ENCODE assay signal across 2 cellular contexts in the genomic region with DNA sequence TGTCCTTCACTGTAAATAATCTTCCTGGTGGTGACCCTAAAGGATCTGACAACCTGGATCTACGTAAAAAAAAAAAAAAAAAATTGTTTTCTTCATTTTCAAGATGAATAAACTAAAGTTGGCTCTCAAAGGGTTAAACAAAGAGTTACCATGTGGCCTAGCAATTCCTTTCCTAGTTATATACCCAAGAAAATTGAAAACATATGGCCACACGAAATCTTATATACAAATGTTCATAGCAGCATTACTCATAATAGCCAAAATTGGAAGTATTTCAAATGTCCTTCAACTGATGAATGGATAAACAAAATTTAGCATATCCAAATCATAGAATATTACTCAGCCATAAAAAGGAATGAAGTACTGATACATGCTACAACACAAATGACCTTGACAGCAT.
A peak's percentile ranks its signal among the peaks of the same experiment; 100 is the strongest.
DNase-seq lines count a peak whose midpoint lies in the region; ATAC-seq and TF ChIP-seq lines count a peak whose summit lies in the region.
"Not testable (repeated sequence)": the region's sequence is repeated elsewhere in the genome, so short reads cannot be mapped to it uniquely, and the experiment has no call there.

No MANE protein-coding gene starts in this region.

- not testable (repeated sequence) for H4K20me1 ChIP-seq in IMR-90 (ENCODE audit: insufficient read depth, low read length)

- H3K4me3 ChIP-seq in IMR-90 (ENCODE audit: insufficient read depth, low read depth, low read length), result not testable (repeated sequence)

- not testable (repeated sequence) for H3K9me1 ChIP-seq in IMR-90 (ENCODE audit: insufficient read depth, low read length)

- WGBS in IMR-90 (ENCODE audit: extremely low coverage in 2 of 2, insufficient read length in 1 of 2), 2 experiments, result no CpG with 5 or more reads among the region's 2 CpGs

- not testable (repeated sequence) for H3K23ac ChIP-seq in IMR-90 (ENCODE audit: low read depth, low read length)

- not testable (repeated sequence) for H3K27me3 ChIP-seq in IMR-90 (ENCODE audit: control insufficient read depth, insufficient read depth, low read length)

- not testable (repeated sequence) for H2BK120ac ChIP-seq in IMR-90 (ENCODE audit: low read depth, low read length)

- H2AK5ac ChIP-seq in IMR-90 (ENCODE audit: low read depth, low read length), result not testable (repeated sequence)

- not testable (repeated sequence) for H3K79me1 ChIP-seq in IMR-90 (ENCODE audit: low read depth in 1 of 2, low read length in 2 of 2)

- not testable (repeated sequence) for H3K9ac ChIP-seq in IMR-90 (ENCODE audit: low read depth, low read length)

- TF ChIP-seq RAD21 in IMR-90 (IDR thresholded peaks at IDR 0.05; ENCODE audit: low read length), result not testable (repeated sequence)

- not testable (repeated sequence) for H3K4me1 ChIP-seq in IMR-90 (ENCODE audit: control insufficient read depth, insufficient read depth, low read length)

- not testable (repeated sequence) for H3K4me2 ChIP-seq in IMR-90 (ENCODE audit: low read depth, low read length)

- BruUV-seq in IMR-90 (replicated peaks; lab: Mats Ljungman, UMichigan), result not testable (repeated sequence)

- H3K4ac ChIP-seq in IMR-90 (ENCODE audit: low read depth, low read length), result not testable (repeated sequence)

- not testable (repeated sequence) for H4K91ac ChIP-seq in IMR-90 (ENCODE audit: insufficient read depth, low read depth, low read length)

- not testable (repeated sequence) for H3K27ac ChIP-seq in IMR-90 (ENCODE audit: insufficient read depth, low read length)

- not testable (repeated sequence) for H3K18ac ChIP-seq in IMR-90 (ENCODE audit: low read depth, low read length)

- H2BK20ac ChIP-seq in IMR-90 (ENCODE audit: low read depth, low read length), result not testable (repeated sequence)

- H3K56ac ChIP-seq in IMR-90 (ENCODE audit: extremely low read depth, insufficient read depth, low read length), result not testable (repeated sequence)

- ATAC-seq in IMR-90 (ENCODE audit: low read depth) (peak; percentile 59), SK-N-SH treated with all-trans-retinoic acid at 6 μM for 48 hours (peak; percentile 78)

- DNase-seq in IMR-90, result not testable (repeated sequence)

- POLR2A ChIA-PET in IMR-90 (lab: Charles Lee; ENCODE audit: unreplicated experiment), result not testable (repeated sequence)

- not testable (repeated sequence) for H3K14ac ChIP-seq in IMR-90 (replicated peaks; ENCODE audit: low read depth, low read length)

- not testable (repeated sequence) for H2AK9ac ChIP-seq in IMR-90 (replicated peaks; ENCODE audit: low read depth, low read length, poor library complexity)

- H3K36me3 ChIP-seq in IMR-90 (ENCODE audit: control insufficient read depth, insufficient read depth, low read length), result not testable (repeated sequence)

- in situ Hi-C loops in IMR-90 (cut with MboI; ENCODE audit: low sequenced_read_pairs), result not testable (repeated sequence)

- intact Hi-C loops in IMR-90 (cut with micrococcal nuclease), result not testable (repeated sequence)

- not testable (repeated sequence) for H3K9me3 ChIP-seq in IMR-90 (ENCODE audit: control insufficient read depth, insufficient read depth, low read length)

- H4K5ac ChIP-seq in IMR-90 (ENCODE audit: low read depth, low read length), result not testable (repeated sequence)

- CTCF ChIA-PET in IMR-90 (lab: Yijun Ruan, JAX), result not testable (repeated sequence)

- H2AFZ ChIP-seq in IMR-90 (replicated peaks; ENCODE audit: low read length, poor library complexity), result not testable (repeated sequence)

- not testable (repeated sequence) for TF ChIP-seq CTCF in IMR-90 (conservative IDR thresholded peaks at IDR 0.05; ENCODE audit: low read depth, low read length)

- not testable (repeated sequence) for H2BK5ac ChIP-seq in IMR-90 (ENCODE audit: low read depth, low read length, poor library complexity, severe bottlenecking)

- H4K8ac ChIP-seq in IMR-90 (ENCODE audit: low read depth in 2 of 2, low read length in 2 of 2), result not testable (repeated sequence)

- not testable (repeated sequence) for TF ChIP-seq POLR2A in IMR-90 (IDR thresholded peaks at IDR 0.05; ENCODE audit: low read depth, low read length)

- not testable (repeated sequence) for H2BK15ac ChIP-seq in IMR-90 (ENCODE audit: low read depth, low read length)

- dilution Hi-C loops in IMR-90 (cut with HindIII; ENCODE audit: low sequenced_read_pairs, unreplicated experiment), result not testable (repeated sequence)
